ENCODE assay signal across 8 cellular contexts in genomic region chr5:157858527-157859226, GRCh38. TPM values are rescaled to one million over a fixed set of nuclear protein-coding genes. Genes with fewer than 3 reads are reported as not detected.
DNase-seq lines count a peak whose midpoint lies in the region; ATAC-seq, FAIRE-seq and TF ChIP-seq lines count a peak whose summit lies in the region.

Gene CLINT1 (minus strand): TSS chr5:157859145. CDS start chr5:157858970, 175 bp downstream.

- POLR2A ChIA-PET in endothelial cell of umbilical vein (lab: Charles Lee), result interaction anchor here (0.6 to 1.1 kb wide), 2 partner anchors 74 to 90 kb away, joined by 3 to 4 read pairs; no protein-coding TSS in a partner anchor

- peak; percentile 53 for ATAC-seq in GM21381 (IDR thresholded peaks at IDR 0.05; ENCODE audit: unreplicated experiment)

- no TSS peak for BruUV-seq in endothelial cell of umbilical vein (replicated peaks; lab: Mats Ljungman, UMichigan)

- peaks cover 15% of the 10 kb centered on the region for H4K20me1 ChIP-seq in endothelial cell of umbilical vein (replicated peaks; ENCODE audit: control insufficient read depth, extremely low read depth, insufficient read depth, low read length)

- H2AFZ ChIP-seq in endothelial cell of umbilical vein (ENCODE audit: low read depth, low read length), result peak within 1 kb of the TSS; percentile 71

- dilution Hi-C loops in endothelial cell of umbilical vein (cut with MboI; ENCODE audit: extremely low pct_ligation_motif_present, low sequenced_read_pairs), result no loop called here

- peak within 1 kb of the TSS; percentile 97 for H3K4me3 ChIP-seq in HUES64 (ENCODE audit: low read length)
- peak within 1 kb of the TSS; percentile 68 to 95 (median 93) for H3K4me3 ChIP-seq in endothelial cell of umbilical vein (replicated peaks in 1 of 3; ENCODE audit: insufficient read depth in 1 of 3, low read depth in 1 of 3, low read length in 3 of 3)

- peak within 1 kb of the TSS; percentile 99 for H3K4me2 ChIP-seq in endothelial cell of umbilical vein (ENCODE audit: insufficient read depth, low read length)

- no peaks in the 10 kb centered on the region for H3K9me1 ChIP-seq in endothelial cell of umbilical vein (replicated peaks; ENCODE audit: control insufficient read depth, extremely low read depth, insufficient read depth, low read length)

- peak; percentile 72 for DNase-seq in COR-L47 (lab: John Stamatoyannopoulos, UW)
- peak; percentile 93 for DNase-seq in OCI-M1 (lab: John Stamatoyannopoulos, UW)
- DNase-seq in activated T-cell treated with anti-CD3 and anti-CD28 coated beads for 24 hours (ENCODE audit: low read depth), result peak; percentile 83
- DNase-seq in endothelial cell of umbilical vein (ENCODE audit: low read depth, low spot score), result peak; percentile 86
- DNase-seq in midbrain (lab: John Stamatoyannopoulos, UW), result peak; percentile 91
- DNase-seq in stimulated activated CD8-positive, alpha-beta memory T cell treated with anti-CD3 and anti-CD28 coated beads, Interleukin-2, amount 100 ng/mL, for 1 hour (ENCODE audit: low read depth in 2 of 2), result peak; percentile 76 to 79

- peak; percentile 90 for FAIRE-seq in endothelial cell of umbilical vein (lab: Jason Lieb, UNC)

- H3K79me2 ChIP-seq in endothelial cell of umbilical vein (ENCODE audit: control insufficient read depth, insufficient read depth, low read length), result peaks cover 53% of the 10 kb centered on the region

- H3K9me3 ChIP-seq in HUES64 (ENCODE audit: insufficient read depth, low read depth, low read length), result no peaks in the 10 kb centered on the region
- H3K9me3 ChIP-seq in endothelial cell of umbilical vein (replicated peaks; ENCODE audit: control insufficient read depth, insufficient read depth, low read length), result no peaks in the 10 kb centered on the region

- H3K27ac ChIP-seq in HUES64 (ENCODE audit: low read depth, low read length) (peak within 1 kb of the TSS; percentile 79), endothelial cell of umbilical vein (ENCODE audit: insufficient read depth, low read depth, low read length) (peak within 1 kb of the TSS; percentile 81)

- H3K36me3 ChIP-seq in HUES64 (ENCODE audit: insufficient read depth, low read length), result peaks cover 8% of the 10 kb centered on the region
- no peaks in the 10 kb centered on the region for H3K36me3 ChIP-seq in endothelial cell of umbilical vein (ENCODE audit: control insufficient read depth in 2 of 2, extremely low read depth in 1 of 2, insufficient read depth in 2 of 2, low read length in 2 of 2)

- TF ChIP-seq CTCF in endothelial cell of umbilical vein (IDR thresholded peaks at IDR 0.05; ENCODE audit: extremely low read depth in 1 of 2, insufficient read depth in 1 of 2, low read depth in 1 of 2, low read length in 2 of 2), result no peak

- intact Hi-C loops in endothelial cell of umbilical vein (cut with micrococcal nuclease), result loop anchor here (1.0 to 10.0 kb wide), 4 partner anchors 32 to 1242 kb away; no protein-coding TSS in a partner anchor

- CTCF ChIA-PET in endothelial cell of umbilical vein (lab: Charles Lee), result interaction anchor here (0.7 to 1.4 kb wide), 5 partner anchors 14 to 90 kb away, joined by 4 to 8 read pairs (median 4); no protein-coding TSS in a partner anchor

- peaks cover 27% of the 10 kb centered on the region for H3K4me1 ChIP-seq in HUES64 (ENCODE audit: insufficient read depth, low read length)
- H3K4me1 ChIP-seq in endothelial cell of umbilical vein (ENCODE audit: control insufficient read depth, extremely low read depth, insufficient read depth, low read length), result peaks cover 14% of the 10 kb centered on the region

- TF ChIP-seq POLR2A in endothelial cell of umbilical vein (IDR thresholded peaks at IDR 0.05; ENCODE audit: low read depth, low read length), result peak; percentile 74

- WGBS in HUES64, result under 1% methylated on average over 59 of the region's 59 CpGs

- H3K9ac ChIP-seq in HUES64 (ENCODE audit: low read depth, low read length) (peak within 1 kb of the TSS; percentile 93), endothelial cell of umbilical vein (replicated peaks; ENCODE audit: extremely low read depth, insufficient read depth, low read length) (peak within 1 kb of the TSS; percentile 91)

- H3K27me3 ChIP-seq in HUES64 (ENCODE audit: insufficient read depth, low read length) (no peaks in the 10 kb centered on the region), endothelial cell of umbilical vein (ENCODE audit: control insufficient read depth in 2 of 2, insufficient read depth in 2 of 2, low read length in 2 of 2) (no peaks in the 10 kb centered on the region)

TF ChIP-seq in endothelial cell of umbilical vein, 7 proteins besides CTCF, POLR2A, EP300 and RAD21:
- TF ChIP-seq GATA2 (IDR thresholded peaks at IDR 0.05; ENCODE audit: insufficient read depth, insufficient read length, low read depth, low read length), result no peak
- no peak for TF ChIP-seq MYC (IDR thresholded peaks at IDR 0.05; ENCODE audit: low read depth, low read length)
- peak; percentile 62 for TF ChIP-seq POLR2AphosphoS5 (IDR thresholded peaks at IDR 0.05; ENCODE audit: insufficient read depth, low read depth, low read length)

RNA-seq across cellular contexts. Expression of gene CLINT1, which starts in this region (rescaled TPM):
- 66.5 TPM for polyA plus RNA-seq in HUES64 (2013, experiment 1 of 2)
- polyA plus RNA-seq in HUES64 (2013, experiment 2 of 2), result 61.8 TPM
- total RNA-seq in endothelial cell of umbilical vein, result 76.6 and 79.6 TPM in 2 replicates
- polyA plus RNA-seq in endothelial cell of umbilical vein, result 152 and 158 TPM in 2 replicates
- 106 and 108 TPM in 2 replicates for polyA plus RNA-seq in endothelial cell of umbilical vein (2011; cell fraction: cytosol; rRNA removed)
- polyA plus RNA-seq in endothelial cell of umbilical vein (2011; cell fraction: nucleus; rRNA removed), result 214 and 224 TPM in 2 replicates
- 56.2 and 72.0 TPM in 2 replicates for polyA plus RNA-seq in endothelial cell of umbilical vein (2012)
- 298 and 328 TPM in 2 replicates for polyA minus RNA-seq in endothelial cell of umbilical vein
- 81.1 TPM for polyA minus RNA-seq in endothelial cell of umbilical vein (2011; cell fraction: cytosol; rRNA and poly(A)+ RNA removed)
- polyA minus RNA-seq in endothelial cell of umbilical vein (2011; cell fraction: nucleus; rRNA and poly(A)+ RNA removed), result 91.0 and 123 TPM in 2 replicates

Comparison
In these comparisons a context has a peak if more than half of its experiments do, and no peak if none do; other contexts are left out.
1. Peak in every context shown above with its lines: DNase-seq, ATAC-seq, H3K4me3 ChIP-seq and H3K27ac ChIP-seq.